8 cellular contexts compared by ENCODE assay signal in the genomic region with DNA sequence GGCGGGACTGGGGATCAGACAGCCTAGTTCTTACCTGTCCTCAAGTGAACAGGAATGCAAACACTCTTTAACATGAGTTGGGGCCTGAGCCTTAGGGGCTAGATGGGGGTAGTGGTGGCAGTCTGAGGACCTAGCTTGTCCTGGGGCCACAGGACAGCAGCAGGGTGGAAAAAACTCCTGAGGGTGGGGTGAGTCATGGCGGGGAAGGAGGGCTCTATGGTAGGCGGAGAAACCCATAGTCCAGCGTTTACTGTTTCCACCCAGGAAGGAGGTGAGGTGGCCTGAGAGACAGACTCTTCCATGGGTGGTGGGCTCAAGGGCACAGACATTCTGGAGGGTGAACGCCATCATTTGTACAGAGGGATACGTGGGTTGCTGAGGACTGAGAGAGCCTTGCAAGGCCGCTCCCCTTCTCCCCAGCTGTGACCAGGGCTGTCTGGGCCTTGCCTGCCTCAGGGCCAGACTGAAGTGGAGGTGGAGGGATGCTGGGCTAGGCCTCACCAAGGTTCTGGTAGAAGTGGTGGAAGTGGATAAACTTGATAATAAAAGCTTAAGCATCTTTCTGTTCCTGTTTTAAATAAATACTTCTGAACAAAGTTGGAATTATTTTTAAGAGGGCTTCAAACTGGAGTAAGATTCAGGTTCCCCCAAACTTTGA. TPM values are rescaled to one million over a fixed set of nuclear protein-coding genes. Genes with fewer than 3 reads are reported as not detected.
A peak's percentile ranks its signal among the peaks of the same experiment; 100 is the strongest.
DNase-seq lines count a peak whose midpoint lies in the region; ATAC-seq and TF ChIP-seq lines count a peak whose summit lies in the region.

No MANE protein-coding gene starts in this region.

- H3K4me1 ChIP-seq in lower lobe of right lung: peaks cover 21% of the 10 kb centered on the region
- H3K4me1 ChIP-seq in tibial artery: peaks cover 0 to 29% (median 17%) of the 10 kb centered on the region in 4 donors

- H3K9me3 Mint-ChIP-seq in activated T-cell treated with anti-CD3 and anti-CD28 coated beads, Interleukin-2, amount 50 U/mL, for 72 hours: no peaks in the 10 kb centered on the region
- H3K9me3 Mint-ChIP-seq in activated naive CD4-positive, alpha-beta T cell treated with anti-CD3 and anti-CD28 coated beads, Interleukin-2, amount 50 U/mL, for 72 hours: no peaks in the 10 kb centered on the region

- peak overlapping the region; percentile 17 for H3K27ac Mint-ChIP-seq in activated T-cell treated with anti-CD3 and anti-CD28 coated beads, Interleukin-2, amount 50 U/mL, for 72 hours
- H3K27ac Mint-ChIP-seq in activated naive CD4-positive, alpha-beta T cell treated with anti-CD3 and anti-CD28 coated beads, Interleukin-2, amount 50 U/mL, for 72 hours: peak overlapping the region; percentile 84 to 92

- no peak for ATAC-seq in activated T-cell treated with anti-CD3 and anti-CD28 coated beads, Interleukin-2, amount 50 U/mL, for 72 hours (replicated peaks in 1 of 2)
- ATAC-seq in activated naive CD4-positive, alpha-beta T cell treated with anti-CD3 and anti-CD28 coated beads, Interleukin-2, amount 50 U/mL, for 72 hours: no peak
- ATAC-seq in lower lobe of right lung: no peak

- no peaks in the 10 kb centered on the region for H3K36me3 Mint-ChIP-seq in activated T-cell treated with anti-CD3 and anti-CD28 coated beads, Interleukin-2, amount 50 U/mL, for 72 hours (ENCODE audit: insufficient read depth in 2 of 2)
- H3K36me3 Mint-ChIP-seq in activated naive CD4-positive, alpha-beta T cell treated with anti-CD3 and anti-CD28 coated beads, Interleukin-2, amount 50 U/mL, for 72 hours: no peaks in the 10 kb centered on the region

- no peak for TF ChIP-seq CTCF in lower lobe of right lung (IDR thresholded peaks at IDR 0.05)
- no peak for TF ChIP-seq CTCF in tibial artery (IDR thresholded peaks at IDR 0.05)

- H3K27me3 ChIP-seq in lower lobe of right lung (ENCODE audit: low read depth): no peaks in the 10 kb centered on the region
- H3K27me3 ChIP-seq in tibial artery: no peaks in the 10 kb centered on the region
- no peaks in the 10 kb centered on the region for H3K27me3 ChIP-seq in MG63

- no peak for DNase-seq in activated T-cell treated with anti-CD3 and anti-CD28 coated beads, Interleukin-2, amount 50 U/mL, for 72 hours
- DNase-seq in activated T-cell treated with anti-CD3 and anti-CD28 coated beads, Interleukin-2, amount 50 U/mL, for 48 hours: no peak
- no peak for DNase-seq in activated naive CD4-positive, alpha-beta T cell treated with anti-CD3 and anti-CD28 coated beads, Interleukin-2, amount 50 U/mL, for 72 hours (ENCODE audit: low spot score in 2 of 2)
- no peak for DNase-seq in lower lobe of right lung
- no peak for DNase-seq in tibial artery
- no peak for DNase-seq in NCI-H187 (lab: John Stamatoyannopoulos, UW)
- no peak for DNase-seq in MG63
- DNase-seq in NCI-H2227 (lab: John Stamatoyannopoulos, UW; ENCODE audit: unreplicated experiment): no peak

- peak overlapping the region; percentile 90 to 92 for H3K4me3 Mint-ChIP-seq in activated T-cell treated with anti-CD3 and anti-CD28 coated beads, Interleukin-2, amount 50 U/mL, for 72 hours

- H3K4me3 ChIP-seq in lower lobe of right lung (peak overlapping the region; percentile 81), tibial artery (peak overlapping the region in 1 of 2 donors; percentile 66), MG63 (no peak overlapping the region; the same call in 1 of the 2 replicates)

- H3K36me3 ChIP-seq in lower lobe of right lung (no peaks in the 10 kb centered on the region), tibial artery (no peaks in the 10 kb centered on the region), MG63 (no peaks in the 10 kb centered on the region)

- peaks cover 5% of the 10 kb centered on the region for H3K27me3 Mint-ChIP-seq in activated T-cell treated with anti-CD3 and anti-CD28 coated beads, Interleukin-2, amount 50 U/mL, for 72 hours (ENCODE audit: low read depth)

- H3K4me1 Mint-ChIP-seq in activated T-cell treated with anti-CD3 and anti-CD28 coated beads, Interleukin-2, amount 50 U/mL, for 72 hours (ENCODE audit: low read depth): peaks cover 42% of the 10 kb centered on the region

- intact Hi-C loops in lower lobe of right lung (cut with DNase I) (no loop called here), tibial artery (cut with DNase I; ENCODE audit: low total_unique reads) (loop anchor here (5.0 to 10.0 kb wide), 2 partner anchors 109 to 231 kb away; partner anchors contain the start of genes CLTB and RNF44)

- peak overlapping the region; percentile 82 for H3K27ac ChIP-seq in lower lobe of right lung
- H3K27ac ChIP-seq in tibial artery: peak overlapping the region; percentile 65 to 84

- H3K9me3 ChIP-seq in lower lobe of right lung (no peaks in the 10 kb centered on the region), tibial artery (no peaks in the 10 kb centered on the region), MG63 (no peaks in the 10 kb centered on the region)

RNA-seq across cellular contexts. Expression of gene TSPAN17, which starts 1.1 kb away (rescaled TPM):
- 10 to 100 TPM; 25.3 to 31.8 TPM for total RNA-seq in activated T-cell treated with anti-CD3 and anti-CD28 coated beads, Interleukin-2, amount 50 U/mL, for 72 hours
- 10 to 100 TPM; 14.3 to 30.9 TPM for total RNA-seq in activated naive CD4-positive, alpha-beta T cell treated with anti-CD3 and anti-CD28 coated beads, Interleukin-2, amount 50 U/mL, for 72 hours
- 32.3 TPM for total RNA-seq in lower lobe of right lung
- 117 and 120 TPM in 2 replicates for total RNA-seq in MG63 (2014; rRNA removed; shearing (Covaris generic); ENCODE audit: low replicate concordance)

RNA-seq across cellular contexts. Expression of gene EIF4E1B, which starts 15.7 kb away (rescaled TPM):
- not detected for total RNA-seq in activated T-cell treated with anti-CD3 and anti-CD28 coated beads, Interleukin-2, amount 50 U/mL, for 72 hours
- total RNA-seq in activated naive CD4-positive, alpha-beta T cell treated with anti-CD3 and anti-CD28 coated beads, Interleukin-2, amount 50 U/mL, for 72 hours: not detected
- total RNA-seq in lower lobe of right lung: not detected
- not detected in 2 replicates for total RNA-seq in MG63 (2014; rRNA removed; shearing (Covaris generic); ENCODE audit: low replicate concordance)

RNA-seq across cellular contexts. Expression of gene SNCB, which starts 15.8 kb away (rescaled TPM):
- total RNA-seq in activated T-cell treated with anti-CD3 and anti-CD28 coated beads, Interleukin-2, amount 50 U/mL, for 72 hours: under 1 TPM in 1 of 2 donors, not detected in 1; 0.81 TPM
- total RNA-seq in activated naive CD4-positive, alpha-beta T cell treated with anti-CD3 and anti-CD28 coated beads, Interleukin-2, amount 50 U/mL, for 72 hours: 1 to 10 TPM in 1 of 2 donors, not detected in 1; 1.2 TPM
- not detected for total RNA-seq in lower lobe of right lung
- total RNA-seq in MG63 (2014; rRNA removed; shearing (Covaris generic); ENCODE audit: low replicate concordance): not detected in 2 replicates

RNA-seq across cellular contexts. Expression of gene GPRIN1, which starts 36.2 kb away (rescaled TPM):
- total RNA-seq in activated T-cell treated with anti-CD3 and anti-CD28 coated beads, Interleukin-2, amount 50 U/mL, for 72 hours: 1 to 10 TPM; 1.4 to 2.0 TPM
- 1 to 10 TPM; 4.6 to 5.1 TPM for total RNA-seq in activated naive CD4-positive, alpha-beta T cell treated with anti-CD3 and anti-CD28 coated beads, Interleukin-2, amount 50 U/mL, for 72 hours
- total RNA-seq in lower lobe of right lung: 1.4 TPM
- 21.0 and 32.2 TPM in 2 replicates for total RNA-seq in MG63 (2014; rRNA removed; shearing (Covaris generic); ENCODE audit: low replicate concordance)
